8 cellular contexts compared by ENCODE assay signal in genomic region chr9:2241875-2242741, GRCh38.
DNase-seq lines count a peak whose midpoint lies in the region; ATAC-seq and TF ChIP-seq lines count a peak whose summit lies in the region.

No MANE protein-coding gene starts in this region.

- peak; percentile 86 for ATAC-seq in GM18505 (IDR thresholded peaks at IDR 0.05; ENCODE audit: unreplicated experiment)
- peak; percentile 93 for ATAC-seq in HG02870 (IDR thresholded peaks at IDR 0.05; ENCODE audit: unreplicated experiment)

- H3K4me1 ChIP-seq in iPS DF 6.9 (ENCODE audit: control insufficient read depth, insufficient read depth, low read length), result peaks cover 5% of the 10 kb centered on the region; the same call in 1 of the 2 replicates
- H3K4me1 ChIP-seq in sigmoid colon, result peaks cover 2 to 22% (median 12%) of the 10 kb centered on the region in 4 donors

- TF ChIP-seq POLR2A in GM18505 (IDR thresholded peaks at IDR 0.05; ENCODE audit: borderline replicate concordance, extremely low read depth, insufficient read depth, insufficient read length) (no peak), sigmoid colon (IDR thresholded peaks at IDR 0.05) (no peak)

- peak overlapping the region; percentile 81 for H3K4me3 Mint-ChIP-seq in T-helper 1 cell treated with Interleukin-12 subunit alpha and Interleukin-12 subunit beta and Interleukin-4 antibody, amounts not matched to agents 30 μg/mL and 1 μg/mL, for 36 hours
- peak overlapping the region; percentile 84 to 90 (median 90) for H3K4me3 Mint-ChIP-seq in brain

- H3K36me3 ChIP-seq in iPS DF 6.9 (ENCODE audit: control insufficient read depth, insufficient read depth, low read length) (no peaks in the 10 kb centered on the region), sigmoid colon (no peaks in the 10 kb centered on the region)

- H3K27me3 Mint-ChIP-seq in T-helper 1 cell treated with Interleukin-12 subunit alpha and Interleukin-12 subunit beta and Interleukin-4 antibody, amounts not matched to agents 30 μg/mL and 1 μg/mL, for 36 hours (ENCODE audit: low read depth), result peaks cover 21% of the 10 kb centered on the region
- H3K27me3 Mint-ChIP-seq in brain, result no peaks in the 10 kb centered on the region

- H3K27ac ChIP-seq in iPS DF 6.9 (ENCODE audit: low read length) (no peak overlapping the region), sigmoid colon (peak overlapping the region; percentile 62 to 76 (median 64))

- intact Hi-C loops in sigmoid colon (cut with DNase I), result loop anchor here (5.0 to 10.0 kb wide), 2 partner anchors 383 to 600 kb away; partner anchors contain the start of genes PUM3 and VLDLR

- peak overlapping the region; percentile 14; the same call in 1 of the 2 replicates for H3K4me3 ChIP-seq in iPS DF 6.9 (ENCODE audit: low read length)
- H3K4me3 ChIP-seq in sigmoid colon, result peak overlapping the region; percentile 16 to 53 (median 47)

- H3K27me3 ChIP-seq in iPS DF 6.9 (ENCODE audit: control insufficient read depth, insufficient read depth, low read length) (no peaks in the 10 kb centered on the region), sigmoid colon (no peaks in the 10 kb centered on the region)

- H3K36me3 Mint-ChIP-seq in T-helper 1 cell treated with Interleukin-12 subunit alpha and Interleukin-12 subunit beta and Interleukin-4 antibody, amounts not matched to agents 30 μg/mL and 1 μg/mL, for 36 hours (ENCODE audit: low read depth), result no peaks in the 10 kb centered on the region
- no peaks in the 10 kb centered on the region for H3K36me3 Mint-ChIP-seq in brain

- H3K9me3 Mint-ChIP-seq in T-helper 1 cell treated with Interleukin-12 subunit alpha and Interleukin-12 subunit beta and Interleukin-4 antibody, amounts not matched to agents 30 μg/mL and 1 μg/mL, for 36 hours, result peaks cover 4% of the 10 kb centered on the region
- peaks cover 0 to 10% (median 7%) of the 10 kb centered on the region in 5 experiments for H3K9me3 Mint-ChIP-seq in brain

- TF ChIP-seq CTCF in brain (conservative IDR thresholded peaks at IDR 0.05) (peak in 1 of 2 experiments; percentile 28), sigmoid colon (IDR thresholded peaks at IDR 0.05) (no peak)

- peak; percentile 37 for DNase-seq in NCI-H1436 treated with DMSO at 0.1 percent for 48 hours (lab: John Stamatoyannopoulos, UW)
- DNase-seq in iPS DF 6.9 (ENCODE audit: low read depth, low spot score), result peak; percentile 77
- peak; percentile 90 for DNase-seq in sigmoid colon
- no peak for DNase-seq in NCI-H748 treated with DMSO at 0.1 percent for 48 hours (lab: John Stamatoyannopoulos, UW)

- H3K4me1 Mint-ChIP-seq in T-helper 1 cell treated with Interleukin-12 subunit alpha and Interleukin-12 subunit beta and Interleukin-4 antibody, amounts not matched to agents 30 μg/mL and 1 μg/mL, for 36 hours (ENCODE audit: low read depth), result peaks cover 15% of the 10 kb centered on the region
- peaks cover 57% of the 10 kb centered on the region for H3K4me1 Mint-ChIP-seq in brain

- H3K9me3 ChIP-seq in iPS DF 6.9 (ENCODE audit: control insufficient read depth, insufficient read depth, low read length), result no peaks in the 10 kb centered on the region
- H3K9me3 ChIP-seq in sigmoid colon, result peaks cover 0 to 4% (median 0%) of the 10 kb centered on the region in 4 donors

- WGBS in iPS DF 6.9 (ENCODE audit: insufficient coverage, insufficient read length), result no CpG with 5 or more reads among the region's 38 CpGs
- WGBS in sigmoid colon, 2 donors, result 0 to 2% methylated on average over 38 of the region's 38 CpGs

- H3K27ac Mint-ChIP-seq in T-helper 1 cell treated with Interleukin-12 subunit alpha and Interleukin-12 subunit beta and Interleukin-4 antibody, amounts not matched to agents 30 μg/mL and 1 μg/mL, for 36 hours, result peak overlapping the region; percentile 34
- H3K27ac Mint-ChIP-seq in brain, result peak overlapping the region; percentile 94 to 99 (median 95)

- no peak for TF ChIP-seq EP300 in sigmoid colon (IDR thresholded peaks at IDR 0.05)
